ENCODE assay signal across 1 cellular context in the genomic region with DNA sequence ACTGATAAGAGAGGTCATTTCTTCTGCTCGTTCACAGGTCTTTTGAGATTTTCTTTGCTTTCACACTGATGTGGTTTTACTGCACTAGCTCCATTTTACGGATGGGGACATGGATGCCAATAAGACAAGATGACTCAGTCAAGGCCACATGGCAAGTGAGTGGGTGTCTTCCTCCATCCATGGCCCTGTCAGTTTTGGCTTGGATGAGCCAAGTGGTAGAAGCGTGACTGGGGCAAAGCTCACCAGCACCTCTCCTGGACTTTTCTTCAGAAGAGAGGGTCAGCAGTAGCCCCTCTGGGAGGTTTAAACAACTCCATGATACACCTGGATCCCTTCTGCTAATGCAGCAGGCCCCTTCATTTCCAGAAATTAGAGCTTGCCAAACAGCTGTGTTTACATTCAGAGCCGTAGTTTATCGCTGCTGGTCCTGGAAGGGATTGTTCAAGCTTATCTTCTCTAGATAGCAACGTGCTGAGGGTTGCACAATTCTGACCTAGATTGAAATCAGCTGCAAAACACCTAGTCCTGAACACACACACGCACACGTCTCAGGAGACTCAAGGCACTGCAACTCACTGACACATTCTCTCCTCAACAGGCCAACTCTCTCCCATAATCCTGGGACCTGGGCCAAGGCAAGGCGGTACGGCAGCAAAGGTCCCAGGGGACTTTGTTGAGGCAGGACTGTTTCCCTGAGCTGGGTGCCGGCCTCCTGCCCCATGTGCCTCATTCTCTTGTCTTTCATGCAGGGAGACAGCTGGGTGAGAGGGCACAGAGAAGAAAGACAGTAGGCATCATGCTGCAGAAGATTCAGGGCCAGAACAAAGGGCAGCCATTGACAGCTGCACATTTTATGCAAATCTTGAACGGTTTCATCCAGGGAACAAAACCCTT.
TF ChIP-seq lines count a peak whose summit lies in the region.

No MANE protein-coding gene starts in this region.

TF ChIP-seq in HepG2, 621 proteins besides CTCF, POLR2A, EP300 and RAD21 (continued from another document and continues in another):
- TF ChIP-seq CERS6 (CRISPR knock-in tag; IDR thresholded peaks at IDR 0.05) (no peak), TSC22D2 (CRISPR knock-in tag; IDR thresholded peaks at IDR 0.05; ENCODE audit: borderline replicate concordance) (no peak), ELF3 (CRISPR knock-in tag; IDR thresholded peaks at IDR 0.05) (peak; percentile 16; the same call in 1 of the 2 replicates), RFXANK (CRISPR knock-in tag; IDR thresholded peaks at IDR 0.05) (no peak), DMTF1 (CRISPR knock-in tag; IDR thresholded peaks at IDR 0.05) (no peak), ZNF891 (CRISPR knock-in tag; IDR thresholded peaks at IDR 0.05) (no peak), ZNF558 (CRISPR knock-in tag; IDR thresholded peaks at IDR 0.05; ENCODE audit: borderline replicate concordance) (no peak; the same call in 1 of the 2 replicates), KLF6 (CRISPR knock-in tag; IDR thresholded peaks at IDR 0.05) (no peak), SIX4 (CRISPR knock-in tag; IDR thresholded peaks at IDR 0.05) (peak; percentile 66; the same call in 1 of the 2 replicates), ZFP62 (CRISPR knock-in tag; IDR thresholded peaks at IDR 0.05) (no peak), TP53 (CRISPR knock-in tag; conservative IDR thresholded peaks at IDR 0.05) (no peak), SNRNP70 (IDR thresholded peaks at IDR 0.05; ENCODE audit: low read depth, low read length) (no peak), ZBTB21 (CRISPR knock-in tag; IDR thresholded peaks at IDR 0.05) (no peak), JUND (CRISPR knock-in tag; IDR thresholded peaks at IDR 0.05) (peak; percentile 24; the same call in 1 of the 2 replicates), PRDM15 (CRISPR knock-in tag; IDR thresholded peaks at IDR 0.05) (peak; percentile 94), ZNF282 (IDR thresholded peaks at IDR 0.05; ENCODE audit: partially characterized antibody) (no peak), RNF2 (conservative IDR thresholded peaks at IDR 0.05; ENCODE audit: low read depth) (no peak), TARDBP (CRISPR knock-in tag; IDR thresholded peaks at IDR 0.05) (peak; percentile 77; the same call in 1 of the 2 replicates), SP140L (CRISPR knock-in tag; IDR thresholded peaks at IDR 0.05; ENCODE audit: borderline replicate concordance) (no peak), SALL1 (CRISPR knock-in tag; IDR thresholded peaks at IDR 0.05) (peak; percentile 73), E2F5 (CRISPR knock-in tag; conservative IDR thresholded peaks at IDR 0.05) (no peak), MLXIP (CRISPR knock-in tag; IDR thresholded peaks at IDR 0.05; ENCODE audit: borderline replicate concordance) (no peak)
- TF ChIP-seq, protein P1, sequence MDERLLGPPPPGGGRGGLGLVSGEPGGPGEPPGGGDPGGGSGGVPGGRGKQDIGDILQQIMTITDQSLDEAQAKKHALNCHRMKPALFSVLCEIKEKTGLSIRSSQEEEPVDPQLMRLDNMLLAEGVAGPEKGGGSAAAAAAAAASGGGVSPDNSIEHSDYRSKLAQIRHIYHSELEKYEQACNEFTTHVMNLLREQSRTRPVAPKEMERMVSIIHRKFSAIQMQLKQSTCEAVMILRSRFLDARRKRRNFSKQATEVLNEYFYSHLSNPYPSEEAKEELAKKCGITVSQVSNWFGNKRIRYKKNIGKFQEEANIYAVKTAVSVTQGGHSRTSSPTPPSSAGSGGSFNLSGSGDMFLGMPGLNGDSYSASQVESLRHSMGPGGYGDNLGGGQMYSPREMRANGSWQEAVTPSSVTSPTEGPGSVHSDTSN (CRISPR knock-in tag; IDR thresholded peaks at IDR 0.05), result no peak
- TF ChIP-seq, protein P2, sequence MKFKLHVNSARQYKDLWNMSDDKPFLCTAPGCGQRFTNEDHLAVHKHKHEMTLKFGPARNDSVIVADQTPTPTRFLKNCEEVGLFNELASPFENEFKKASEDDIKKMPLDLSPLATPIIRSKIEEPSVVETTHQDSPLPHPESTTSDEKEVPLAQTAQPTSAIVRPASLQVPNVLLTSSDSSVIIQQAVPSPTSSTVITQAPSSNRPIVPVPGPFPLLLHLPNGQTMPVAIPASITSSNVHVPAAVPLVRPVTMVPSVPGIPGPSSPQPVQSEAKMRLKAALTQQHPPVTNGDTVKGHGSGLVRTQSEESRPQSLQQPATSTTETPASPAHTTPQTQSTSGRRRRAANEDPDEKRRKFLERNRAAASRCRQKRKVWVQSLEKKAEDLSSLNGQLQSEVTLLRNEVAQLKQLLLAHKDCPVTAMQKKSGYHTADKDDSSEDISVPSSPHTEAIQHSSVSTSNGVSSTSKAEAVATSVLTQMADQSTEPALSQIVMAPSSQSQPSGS (CRISPR knock-in tag; IDR thresholded peaks at IDR 0.05), result 0 out of 2 replicates have a peak, but pooled peaks have one; percentile 20
- TF ChIP-seq, protein P3, sequence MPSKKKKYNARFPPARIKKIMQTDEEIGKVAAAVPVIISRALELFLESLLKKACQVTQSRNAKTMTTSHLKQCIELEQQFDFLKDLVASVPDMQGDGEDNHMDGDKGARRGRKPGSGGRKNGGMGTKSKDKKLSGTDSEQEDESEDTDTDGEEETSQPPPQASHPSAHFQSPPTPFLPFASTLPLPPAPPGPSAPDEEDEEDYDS (CRISPR knock-in tag; IDR thresholded peaks at IDR 0.05), result no peak
- TF ChIP-seq, protein P4, sequence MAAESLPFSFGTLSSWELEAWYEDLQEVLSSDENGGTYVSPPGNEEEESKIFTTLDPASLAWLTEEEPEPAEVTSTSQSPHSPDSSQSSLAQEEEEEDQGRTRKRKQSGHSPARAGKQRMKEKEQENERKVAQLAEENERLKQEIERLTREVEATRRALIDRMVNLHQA (CRISPR knock-in tag; IDR thresholded peaks at IDR 0.05), result no peak
- TF ChIP-seq, protein P5, sequence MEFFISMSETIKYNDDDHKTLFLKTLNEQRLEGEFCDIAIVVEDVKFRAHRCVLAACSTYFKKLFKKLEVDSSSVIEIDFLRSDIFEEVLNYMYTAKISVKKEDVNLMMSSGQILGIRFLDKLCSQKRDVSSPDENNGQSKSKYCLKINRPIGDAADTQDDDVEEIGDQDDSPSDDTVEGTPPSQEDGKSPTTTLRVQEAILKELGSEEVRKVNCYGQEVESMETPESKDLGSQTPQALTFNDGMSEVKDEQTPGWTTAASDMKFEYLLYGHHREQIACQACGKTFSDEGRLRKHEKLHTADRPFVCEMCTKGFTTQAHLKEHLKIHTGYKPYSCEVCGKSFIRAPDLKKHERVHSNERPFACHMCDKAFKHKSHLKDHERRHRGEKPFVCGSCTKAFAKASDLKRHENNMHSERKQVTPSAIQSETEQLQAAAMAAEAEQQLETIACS (CRISPR knock-in tag; IDR thresholded peaks at IDR 0.05), result no peak
- TF ChIP-seq, protein P6, sequence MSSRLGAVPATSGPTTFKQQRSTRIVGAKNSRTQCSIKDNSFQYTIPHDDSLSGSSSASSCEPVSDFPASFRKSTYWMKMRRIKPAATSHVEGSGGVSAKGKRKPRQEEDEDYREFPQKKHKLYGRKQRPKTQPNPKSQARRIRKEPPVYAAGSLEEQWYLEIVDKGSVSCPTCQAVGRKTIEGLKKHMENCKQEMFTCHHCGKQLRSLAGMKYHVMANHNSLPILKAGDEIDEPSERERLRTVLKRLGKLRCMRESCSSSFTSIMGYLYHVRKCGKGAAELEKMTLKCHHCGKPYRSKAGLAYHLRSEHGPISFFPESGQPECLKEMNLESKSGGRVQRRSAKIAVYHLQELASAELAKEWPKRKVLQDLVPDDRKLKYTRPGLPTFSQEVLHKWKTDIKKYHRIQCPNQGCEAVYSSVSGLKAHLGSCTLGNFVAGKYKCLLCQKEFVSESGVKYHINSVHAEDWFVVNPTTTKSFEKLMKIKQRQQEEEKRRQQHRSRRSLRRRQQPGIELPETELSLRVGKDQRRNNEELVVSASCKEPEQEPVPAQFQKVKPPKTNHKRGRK (CRISPR knock-in tag; IDR thresholded peaks at IDR 0.05), result no peak
- TF ChIP-seq, protein P7, sequence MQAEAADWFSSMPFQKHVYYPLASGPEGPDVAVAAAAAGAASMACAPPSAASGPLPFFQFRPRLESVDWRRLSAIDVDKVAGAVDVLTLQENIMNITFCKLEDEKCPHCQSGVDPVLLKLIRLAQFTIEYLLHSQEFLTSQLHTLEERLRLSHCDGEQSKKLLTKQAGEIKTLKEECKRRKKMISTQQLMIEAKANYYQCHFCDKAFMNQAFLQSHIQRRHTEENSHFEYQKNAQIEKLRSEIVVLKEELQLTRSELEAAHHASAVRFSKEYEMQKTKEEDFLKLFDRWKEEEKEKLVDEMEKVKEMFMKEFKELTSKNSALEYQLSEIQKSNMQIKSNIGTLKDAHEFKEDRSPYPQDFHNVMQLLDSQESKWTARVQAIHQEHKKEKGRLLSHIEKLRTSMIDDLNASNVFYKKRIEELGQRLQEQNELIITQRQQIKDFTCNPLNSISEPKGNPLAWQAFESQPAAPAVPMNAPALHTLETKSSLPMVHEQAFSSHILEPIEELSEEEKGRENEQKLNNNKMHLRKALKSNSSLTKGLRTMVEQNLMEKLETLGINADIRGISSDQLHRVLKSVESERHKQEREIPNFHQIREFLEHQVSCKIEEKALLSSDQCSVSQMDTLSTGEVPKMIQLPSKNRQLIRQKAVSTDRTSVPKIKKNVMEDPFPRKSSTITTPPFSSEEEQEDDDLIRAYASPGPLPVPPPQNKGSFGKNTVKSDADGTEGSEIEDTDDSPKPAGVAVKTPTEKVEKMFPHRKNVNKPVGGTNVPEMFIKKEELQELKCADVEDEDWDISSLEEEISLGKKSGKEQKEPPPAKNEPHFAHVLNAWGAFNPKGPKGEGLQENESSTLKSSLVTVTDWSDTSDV (CRISPR knock-in tag; IDR thresholded peaks at IDR 0.05), result no peak
